20 cellular contexts compared by ENCODE assay signal in the genomic region with DNA sequence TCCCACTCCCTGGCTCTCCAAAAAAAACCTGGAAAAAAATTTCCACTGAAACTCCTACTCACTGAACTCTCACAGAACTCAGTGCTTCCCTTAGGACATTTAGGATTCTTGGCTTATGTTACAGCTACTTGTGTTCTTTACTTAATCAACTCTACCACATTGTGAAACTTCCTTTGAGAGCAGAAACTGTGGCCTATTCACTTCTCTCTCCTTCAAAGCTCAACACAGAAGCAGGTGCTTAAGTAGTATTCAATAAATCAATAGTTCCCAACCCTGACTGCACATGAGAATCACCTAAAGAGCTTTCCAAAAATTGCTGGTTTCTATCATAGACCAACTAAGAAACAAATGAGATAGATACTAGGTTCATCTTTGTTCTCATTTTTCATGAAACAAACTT.
DNase-seq lines count a peak whose midpoint lies in the region; ATAC-seq, FAIRE-seq and TF ChIP-seq lines count a peak whose summit lies in the region.
"Had no signal": no experiment of that assay in that cellular context is flagged by ENCODE, and none has a peak within 500 bp of the region (broad histone marks: within the 10 kb centered on the region; RNA-seq: fewer than 3 reads in every experiment).

No MANE protein-coding gene starts in this region.

- H2AFZ ChIP-seq in KMS-11 (ENCODE audit: low read depth): no peak overlapping the region
- H2AFZ ChIP-seq: PC-9 had no signal

- H3K9ac ChIP-seq in KMS-11: no peak overlapping the region

- peak overlapping the region; percentile 73 for H3K27ac Mint-ChIP-seq in activated T-cell treated with anti-CD3 and anti-CD28 coated beads, Interleukin-2, amount 50 U/mL, for 24 hours
- peak overlapping the region; percentile 74 for H3K27ac Mint-ChIP-seq in activated naive CD8-positive, alpha-beta T cell treated with anti-CD3 and anti-CD28 coated beads, Interleukin-2, amount 50 U/mL, for 24 hours
- H3K27ac Mint-ChIP-seq: activated CD4-positive, alpha-beta T cell treated with anti-CD3 and anti-CD28 coated beads, Interleukin-2, amount 10 ng/mL, durations not matched to agents 7 days and 5 days had no signal

- no peak overlapping the region for H3K4me3 Mint-ChIP-seq in activated T-cell treated with anti-CD3 and anti-CD28 coated beads, Interleukin-2, amount 50 U/mL, for 24 hours
- no peak overlapping the region for H3K4me3 Mint-ChIP-seq in activated naive CD8-positive, alpha-beta T cell treated with anti-CD3 and anti-CD28 coated beads, Interleukin-2, amount 50 U/mL, for 24 hours
- H3K4me3 Mint-ChIP-seq: activated CD4-positive, alpha-beta T cell treated with anti-CD3 and anti-CD28 coated beads, Interleukin-2, amount 10 ng/mL, durations not matched to agents 7 days and 5 days had no signal

- no peaks in the 10 kb centered on the region for H3K27me3 Mint-ChIP-seq in activated T-cell treated with anti-CD3 and anti-CD28 coated beads, Interleukin-2, amount 50 U/mL, for 24 hours
- no peaks in the 10 kb centered on the region for H3K27me3 Mint-ChIP-seq in activated naive CD8-positive, alpha-beta T cell treated with anti-CD3 and anti-CD28 coated beads, Interleukin-2, amount 50 U/mL, for 24 hours
- H3K27me3 Mint-ChIP-seq: activated CD4-positive, alpha-beta T cell treated with anti-CD3 and anti-CD28 coated beads, Interleukin-2, amount 10 ng/mL, durations not matched to agents 7 days and 5 days had no signal

- H3K4me3 ChIP-seq in KMS-11 (IDR thresholded peaks at IDR 0.05; ENCODE audit: insufficient read depth, low read depth, low read length): no peak overlapping the region
- H3K4me3 ChIP-seq: left ventricle myocardium inferior, mucosa of descending colon, PC-9, right lobe of liver had no signal

- no peaks in the 10 kb centered on the region for H3K27me3 ChIP-seq in KMS-11 (ENCODE audit: insufficient read depth, low read depth)
- H3K27me3 ChIP-seq: right lobe of liver had no signal

- TF ChIP-seq CTCF in KMS-11 (conservative IDR thresholded peaks at IDR 0.05; ENCODE audit: low read depth, low read length): no peak

- no peaks in the 10 kb centered on the region for H3K79me2 ChIP-seq in KMS-11 (ENCODE audit: insufficient read depth, low read depth)

- H3K4me2 ChIP-seq in KMS-11: peak overlapping the region; percentile 19; the same call in 1 of the 2 replicates
- H3K4me2 ChIP-seq: PC-9 had no signal

- no peaks in the 10 kb centered on the region for H3K36me3 ChIP-seq in KMS-11 (ENCODE audit: insufficient read depth)

- peaks cover 2% of the 10 kb centered on the region for H3K9me3 Mint-ChIP-seq in activated T-cell treated with anti-CD3 and anti-CD28 coated beads, Interleukin-2, amount 50 U/mL, for 24 hours
- peaks cover 2% of the 10 kb centered on the region for H3K9me3 Mint-ChIP-seq in activated naive CD8-positive, alpha-beta T cell treated with anti-CD3 and anti-CD28 coated beads, Interleukin-2, amount 50 U/mL, for 24 hours

- H3K4me1 Mint-ChIP-seq in activated T-cell treated with anti-CD3 and anti-CD28 coated beads, Interleukin-2, amount 50 U/mL, for 24 hours (ENCODE audit: low read depth): peaks cover 12% of the 10 kb centered on the region
- peaks cover 14% of the 10 kb centered on the region for H3K4me1 Mint-ChIP-seq in activated naive CD8-positive, alpha-beta T cell treated with anti-CD3 and anti-CD28 coated beads, Interleukin-2, amount 50 U/mL, for 24 hours

- TF ChIP-seq POLR2A in H54 (IDR thresholded peaks at IDR 0.05; ENCODE audit: low read depth, low read length): no peak

- H3K36me3 Mint-ChIP-seq in activated T-cell treated with anti-CD3 and anti-CD28 coated beads, Interleukin-2, amount 50 U/mL, for 24 hours (ENCODE audit: low read depth): peaks cover 81% of the 10 kb centered on the region
- H3K36me3 Mint-ChIP-seq in activated naive CD8-positive, alpha-beta T cell treated with anti-CD3 and anti-CD28 coated beads, Interleukin-2, amount 50 U/mL, for 24 hours (ENCODE audit: low read depth): peaks cover 42% of the 10 kb centered on the region

- no peak for FAIRE-seq in H54 (lab: Jason Lieb, UNC)
- FAIRE-seq: astrocyte, urothelium cell line had no signal

- H3K4me1 ChIP-seq in KMS-11 (ENCODE audit: low read depth, poor library complexity, severe bottlenecking): peaks cover 21% of the 10 kb centered on the region
- H3K4me1 ChIP-seq: Caco-2, left ventricle myocardium inferior, right lobe of liver had no signal

- no peaks in the 10 kb centered on the region for H4K20me1 ChIP-seq in KMS-11 (ENCODE audit: insufficient read depth)

- H3K27ac ChIP-seq in KMS-11: peak overlapping the region; percentile 32; the same call in 1 of the 2 replicates
- H3K27ac ChIP-seq: left ventricle myocardium inferior, PC-9, right lobe of liver had no signal

- no peak for DNase-seq in activated T-cell treated with anti-CD3 and anti-CD28 coated beads, Interleukin-2, amount 50 U/mL, for 24 hours
- DNase-seq in activated T-cell treated with anti-CD3 and anti-CD28 coated beads for 4 hours (no peak), renal cortical epithelial cell (ENCODE audit: low read depth) (peak; percentile 11), H54 (ENCODE audit: insufficient read length, low spot score) (no peak), NCI-H2171 (lab: John Stamatoyannopoulos, UW) (no peak)
- no peak for DNase-seq in activated naive CD8-positive, alpha-beta T cell treated with anti-CD3 and anti-CD28 coated beads, Interleukin-2, amount 50 U/mL, for 24 hours
- DNase-seq: activated CD4-positive, alpha-beta T cell treated with anti-CD3 and anti-CD28 coated beads, Interleukin-2, amount 10 ng/mL, durations not matched to agents 7 days and 5 days; Caco-2; foreskin melanocyte; left ventricle myocardium inferior; mucosa of descending colon; NCI-H2081; NCI-H526 treated with DMSO at 0.1 percent for 48 hours; occipital lobe; PC-9; right lobe of liver had no signal

- ATAC-seq in activated naive CD8-positive, alpha-beta T cell treated with anti-CD3 and anti-CD28 coated beads, Interleukin-2, amount 50 U/mL, for 24 hours: no peak
- ATAC-seq in HG03378 (IDR thresholded peaks at IDR 0.05; ENCODE audit: unreplicated experiment): no peak
- ATAC-seq: mucosa of descending colon, right lobe of liver had no signal
